1 cellular context compared by ENCODE assay signal in genomic region chr17:47983492-47984223, GRCh38.
TF ChIP-seq lines count a peak whose summit lies in the region.

No MANE protein-coding gene starts in this region.

TF ChIP-seq in K562, 482 proteins besides CTCF, POLR2A, EP300 and RAD21:
- TF ChIP-seq, protein P1, sequence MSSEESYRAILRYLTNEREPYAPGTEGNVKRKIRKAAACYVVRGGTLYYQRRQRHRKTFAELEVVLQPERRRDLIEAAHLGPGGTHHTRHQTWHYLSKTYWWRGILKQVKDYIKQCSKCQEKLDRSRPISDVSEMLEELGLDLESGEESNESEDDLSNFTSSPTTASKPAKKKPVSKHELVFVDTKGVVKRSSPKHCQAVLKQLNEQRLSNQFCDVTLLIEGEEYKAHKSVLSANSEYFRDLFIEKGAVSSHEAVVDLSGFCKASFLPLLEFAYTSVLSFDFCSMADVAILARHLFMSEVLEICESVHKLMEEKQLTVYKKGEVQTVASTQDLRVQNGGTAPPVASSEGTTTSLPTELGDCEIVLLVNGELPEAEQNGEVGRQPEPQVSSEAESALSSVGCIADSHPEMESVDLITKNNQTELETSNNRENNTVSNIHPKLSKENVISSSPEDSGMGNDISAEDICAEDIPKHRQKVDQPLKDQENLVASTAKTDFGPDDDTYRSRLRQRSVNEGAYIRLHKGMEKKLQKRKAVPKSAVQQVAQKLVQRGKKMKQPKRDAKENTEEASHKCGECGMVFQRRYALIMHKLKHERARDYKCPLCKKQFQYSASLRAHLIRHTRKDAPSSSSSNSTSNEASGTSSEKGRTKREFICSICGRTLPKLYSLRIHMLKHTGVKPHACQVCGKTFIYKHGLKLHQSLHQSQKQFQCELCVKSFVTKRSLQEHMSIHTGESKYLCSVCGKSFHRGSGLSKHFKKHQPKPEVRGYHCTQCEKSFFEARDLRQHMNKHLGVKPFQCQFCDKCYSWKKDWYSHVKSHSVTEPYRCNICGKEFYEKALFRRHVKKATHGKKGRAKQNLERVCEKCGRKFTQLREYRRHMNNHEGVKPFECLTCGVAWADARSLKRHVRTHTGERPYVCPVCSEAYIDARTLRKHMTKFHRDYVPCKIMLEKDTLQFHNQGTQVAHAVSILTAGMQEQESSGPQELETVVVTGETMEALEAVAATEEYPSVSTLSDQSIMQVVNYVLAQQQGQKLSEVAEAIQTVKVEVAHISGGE (CRISPR knock-in tag; IDR thresholded peaks at IDR 0.05), result no peak
- no peak for TF ChIP-seq RBBP5 (IDR thresholded peaks at IDR 0.05; ENCODE audit: borderline replicate concordance, insufficient read depth, low read length, poor library complexity, severe bottlenecking)
- TF ChIP-seq, protein P2, sequence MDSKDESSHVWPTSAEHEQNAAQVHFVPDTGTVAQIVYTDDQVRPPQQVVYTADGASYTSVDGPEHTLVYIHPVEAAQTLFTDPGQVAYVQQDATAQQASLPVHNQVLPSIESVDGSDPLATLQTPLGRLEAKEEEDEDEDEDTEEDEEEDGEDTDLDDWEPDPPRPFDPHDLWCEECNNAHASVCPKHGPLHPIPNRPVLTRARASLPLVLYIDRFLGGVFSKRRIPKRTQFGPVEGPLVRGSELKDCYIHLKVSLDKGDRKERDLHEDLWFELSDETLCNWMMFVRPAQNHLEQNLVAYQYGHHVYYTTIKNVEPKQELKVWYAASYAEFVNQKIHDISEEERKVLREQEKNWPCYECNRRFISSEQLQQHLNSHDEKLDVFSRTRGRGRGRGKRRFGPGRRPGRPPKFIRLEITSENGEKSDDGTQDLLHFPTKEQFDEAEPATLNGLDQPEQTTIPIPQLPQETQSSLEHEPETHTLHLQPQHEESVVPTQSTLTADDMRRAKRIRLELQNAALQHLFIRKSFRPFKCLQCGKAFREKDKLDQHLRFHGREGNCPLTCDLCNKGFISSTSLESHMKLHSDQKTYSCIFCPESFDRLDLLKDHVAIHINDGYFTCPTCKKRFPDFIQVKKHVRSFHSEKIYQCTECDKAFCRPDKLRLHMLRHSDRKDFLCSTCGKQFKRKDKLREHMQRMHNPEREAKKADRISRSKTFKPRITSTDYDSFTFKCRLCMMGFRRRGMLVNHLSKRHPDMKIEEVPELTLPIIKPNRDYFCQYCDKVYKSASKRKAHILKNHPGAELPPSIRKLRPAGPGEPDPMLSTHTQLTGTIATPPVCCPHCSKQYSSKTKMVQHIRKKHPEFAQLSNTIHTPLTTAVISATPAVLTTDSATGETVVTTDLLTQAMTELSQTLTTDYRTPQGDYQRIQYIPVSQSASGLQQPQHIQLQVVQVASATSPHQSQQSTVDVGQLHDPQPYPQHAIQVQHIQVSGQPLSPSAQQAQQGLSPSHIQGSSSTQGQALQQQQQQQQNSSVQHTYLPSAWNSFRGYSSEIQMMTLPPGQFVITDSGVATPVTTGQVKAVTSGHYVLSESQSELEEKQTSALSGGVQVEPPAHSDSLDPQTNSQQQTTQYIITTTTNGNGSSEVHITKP (IDR thresholded peaks at IDR 0.05; ENCODE audit: partially characterized antibody), result no peak
- TF ChIP-seq JUND (IDR thresholded peaks at IDR 0.05; ENCODE audit: borderline replicate concordance, low read depth, low read length), result no peak
- TF ChIP-seq JUND (tag; IDR thresholded peaks at IDR 0.05; ENCODE audit: borderline replicate concordance, low read depth, low read length), result 0 out of 3 replicates have a peak, but pooled peaks have one; percentile 4
- TF ChIP-seq BDP1 (IDR thresholded peaks at IDR 0.05; ENCODE audit: insufficient read depth, insufficient read length), result no peak
- TF ChIP-seq CTCFL (IDR thresholded peaks at IDR 0.05; ENCODE audit: borderline replicate concordance, insufficient read depth, low read depth, low read length, poor library complexity, severe bottlenecking), result no peak
TF ChIP-seq in K562: peak in this region for 1.
